1 cellular context compared by ENCODE assay signal in the genomic region with DNA sequence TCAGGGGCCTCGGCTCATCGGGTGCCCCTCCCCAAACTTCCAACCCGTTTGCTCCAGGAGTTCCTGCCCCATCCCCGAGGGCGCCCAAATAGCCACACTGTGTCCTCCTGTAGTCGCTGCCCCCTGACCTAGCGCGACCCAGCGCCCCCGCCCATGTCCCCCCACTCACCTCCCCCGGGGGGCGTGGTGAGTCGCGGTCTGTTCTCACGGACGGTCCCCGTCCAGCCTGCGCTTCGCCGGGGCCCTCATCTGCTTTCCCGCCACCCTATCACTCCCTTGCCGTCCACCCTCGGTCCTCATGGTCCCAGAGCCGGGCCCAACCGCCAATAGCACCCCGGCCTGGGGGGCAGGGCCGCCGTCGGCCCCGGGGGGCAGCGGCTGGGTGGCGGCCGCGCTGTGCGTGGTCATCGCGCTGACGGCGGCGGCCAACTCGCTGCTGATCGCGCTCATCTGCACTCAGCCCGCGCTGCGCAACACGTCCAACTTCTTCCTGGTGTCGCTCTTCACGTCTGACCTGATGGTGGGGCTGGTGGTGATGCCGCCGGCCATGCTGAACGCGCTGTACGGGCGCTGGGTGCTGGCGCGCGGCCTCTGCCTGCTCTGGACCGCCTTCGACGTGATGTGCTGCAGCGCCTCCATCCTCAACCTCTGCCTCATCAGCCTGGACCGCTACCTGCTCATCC.
TF ChIP-seq lines count a peak whose summit lies in the region.

No MANE protein-coding gene starts in this region.

TF ChIP-seq in HepG2, 621 proteins besides CTCF, POLR2A, EP300 and RAD21:
- TF ChIP-seq HNRNPK (IDR thresholded peaks at IDR 0.05; ENCODE audit: low read depth, low read length, poor library complexity, severe bottlenecking) (no peak), HOXA3 (CRISPR knock-in tag; IDR thresholded peaks at IDR 0.05) (0 out of 2 replicates have a peak, but pooled peaks have one; percentile 20), ZNF777 (CRISPR knock-in tag; IDR thresholded peaks at IDR 0.05) (peak; percentile 70), ZNF724P (CRISPR knock-in tag; IDR thresholded peaks at IDR 0.05; ENCODE audit: borderline replicate concordance) (no peak)
